In the genomic region with DNA sequence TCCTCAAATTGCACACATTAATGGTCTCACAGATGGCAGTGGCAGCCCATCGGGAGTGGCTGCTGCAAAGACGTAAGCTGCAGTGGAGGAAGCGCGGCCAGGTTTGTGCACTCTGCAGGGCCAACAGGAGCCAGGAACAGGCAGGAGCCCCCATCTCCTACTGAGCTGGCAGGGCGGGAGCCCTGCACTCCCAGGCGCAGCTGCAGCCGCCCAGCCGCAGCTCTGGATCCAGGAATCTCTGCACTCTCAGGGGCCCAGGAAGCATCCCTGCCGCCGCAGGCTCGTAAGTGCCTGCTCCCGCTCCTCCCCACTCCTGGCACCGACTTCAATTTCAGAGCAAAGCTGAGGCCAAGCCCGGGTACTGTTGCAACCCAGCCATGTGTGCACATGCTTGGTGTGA, we compare ENCODE assay signal across 8 cellular contexts.
"Had no signal": no experiment of that assay in that cellular context is flagged by ENCODE, and none has a peak within 500 bp of the region (broad histone marks: within the 10 kb centered on the region; RNA-seq: fewer than 3 reads in every experiment).

No MANE protein-coding gene starts in this region.

- FAIRE-seq: G401.6, GM12878, GM12891, GM12892, GM18507, GM19239 had no signal

- DNase-seq: GDM1, GF-D8 had no signal

- ATAC-seq: GM12878 had no signal

- H3K4me3 ChIP-seq: GM12878 had no signal
